In the genomic region with DNA sequence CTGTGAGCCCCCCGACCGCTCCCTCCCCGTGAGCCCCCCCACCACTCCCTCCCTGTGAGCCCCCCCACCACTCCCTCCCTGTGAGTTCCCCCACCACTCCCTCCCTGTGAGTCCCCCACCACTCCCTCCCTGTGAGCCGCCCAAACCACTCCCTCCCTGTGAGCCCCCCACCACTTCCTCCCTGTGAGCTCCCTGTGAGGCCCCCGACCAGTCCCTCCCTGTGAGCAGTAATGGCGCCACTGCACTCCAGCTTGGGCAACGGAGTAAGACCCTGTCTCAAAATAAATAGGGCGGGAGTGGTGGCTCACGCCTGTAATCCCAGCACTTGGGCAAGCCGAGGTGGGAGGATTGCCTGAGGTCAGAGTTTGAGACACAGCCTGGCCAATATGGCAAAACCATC, we compare ENCODE assay signal across 1 cellular context.
A peak's percentile ranks its signal among the peaks of the same experiment; 100 is the strongest.
TF ChIP-seq lines count a peak whose summit lies in the region.

No MANE protein-coding gene starts in this region.

TF ChIP-seq in HepG2, 621 proteins besides CTCF, POLR2A, EP300 and RAD21:
- TF ChIP-seq, protein P1, sequence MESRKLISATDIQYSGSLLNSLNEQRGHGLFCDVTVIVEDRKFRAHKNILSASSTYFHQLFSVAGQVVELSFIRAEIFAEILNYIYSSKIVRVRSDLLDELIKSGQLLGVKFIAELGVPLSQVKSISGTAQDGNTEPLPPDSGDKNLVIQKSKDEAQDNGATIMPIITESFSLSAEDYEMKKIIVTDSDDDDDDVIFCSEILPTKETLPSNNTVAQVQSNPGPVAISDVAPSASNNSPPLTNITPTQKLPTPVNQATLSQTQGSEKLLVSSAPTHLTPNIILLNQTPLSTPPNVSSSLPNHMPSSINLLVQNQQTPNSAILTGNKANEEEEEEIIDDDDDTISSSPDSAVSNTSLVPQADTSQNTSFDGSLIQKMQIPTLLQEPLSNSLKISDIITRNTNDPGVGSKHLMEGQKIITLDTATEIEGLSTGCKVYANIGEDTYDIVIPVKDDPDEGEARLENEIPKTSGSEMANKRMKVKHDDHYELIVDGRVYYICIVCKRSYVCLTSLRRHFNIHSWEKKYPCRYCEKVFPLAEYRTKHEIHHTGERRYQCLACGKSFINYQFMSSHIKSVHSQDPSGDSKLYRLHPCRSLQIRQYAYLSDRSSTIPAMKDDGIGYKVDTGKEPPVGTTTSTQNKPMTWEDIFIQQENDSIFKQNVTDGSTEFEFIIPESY (CRISPR knock-in tag; IDR thresholded peaks at IDR 0.05) = 0 out of 2 replicates have a peak, but pooled peaks have one; percentile 41
- TF ChIP-seq ZNF274 (CRISPR knock-in tag; IDR thresholded peaks at IDR 0.05) (no peak), HNRNPK (IDR thresholded peaks at IDR 0.05; ENCODE audit: low read depth, low read length, poor library complexity, severe bottlenecking) (peak; percentile 0)
